In the genomic region with DNA sequence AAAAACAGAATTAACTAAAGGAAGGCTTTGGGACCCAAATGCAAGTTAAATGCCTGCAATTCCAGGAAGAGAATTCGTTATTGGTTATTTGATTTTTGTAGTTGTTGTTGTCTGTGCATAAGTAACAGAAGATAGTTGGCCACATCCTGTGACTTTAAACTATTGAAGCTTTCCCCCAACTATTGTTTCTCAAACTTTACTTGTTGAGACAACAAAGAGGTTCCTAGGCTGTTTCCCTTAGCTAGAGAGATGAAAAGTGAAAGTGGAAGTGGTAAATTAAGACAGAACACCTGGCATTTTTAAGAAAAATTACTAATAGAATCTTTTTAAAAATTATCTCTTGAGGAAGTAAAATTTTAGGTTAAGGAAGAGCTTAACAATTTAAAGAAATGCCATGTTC, we compare ENCODE assay signal across 13 cellular contexts.
DNase-seq lines count a peak whose midpoint lies in the region; ATAC-seq and TF ChIP-seq lines count a peak whose summit lies in the region.
"Had no signal": no experiment of that assay in that cellular context is flagged by ENCODE, and none has a peak within 500 bp of the region (broad histone marks: within the 10 kb centered on the region; RNA-seq: fewer than 3 reads in every experiment).

No MANE protein-coding gene starts in this region.

- H3K27ac Mint-ChIP-seq in stimulated activated memory B cell treated with anti-CD40 and anti-IgM and Interleukin-4, amounts not matched to agents 10 μg/mL and 1 μg/mL and 100 μg/mL, for 72 hours, result no peak overlapping the region
- H3K27ac Mint-ChIP-seq: CD4-positive, CD25-positive, alpha-beta regulatory T cell; immature natural killer cell had no signal

- no peaks in the 10 kb centered on the region for H3K27me3 Mint-ChIP-seq in stimulated activated memory B cell treated with anti-CD40 and anti-IgM and Interleukin-4, amounts not matched to agents 10 μg/mL and 1 μg/mL and 100 μg/mL, for 72 hours
- H3K27me3 Mint-ChIP-seq: CD4-positive, CD25-positive, alpha-beta regulatory T cell had no signal

- no peak for TF ChIP-seq CTCF in GM20000 (IDR thresholded peaks at IDR 0.05; ENCODE audit: extremely low read depth, missing control alignments)

- DNase-seq in GM20000 (ENCODE audit: low spot score), result peak; percentile 10
- DNase-seq in NCI-H1048 (lab: John Stamatoyannopoulos, UW), result no peak
- no peak for DNase-seq in GDM1 (lab: John Stamatoyannopoulos, UW)
- no peak for DNase-seq in medulla oblongata (ENCODE audit: extremely low spot score)
- DNase-seq: activated naive CD4-positive, alpha-beta T cell treated with anti-CD3 and anti-CD28 coated beads, Interleukin-2, amount 50 U/mL, for 16 hours; immature natural killer cell; NCI-H774; T-helper 1 cell had no signal

- no peaks in the 10 kb centered on the region for H3K4me1 Mint-ChIP-seq in stimulated activated memory B cell treated with anti-CD40 and anti-IgM and Interleukin-4, amounts not matched to agents 10 μg/mL and 1 μg/mL and 100 μg/mL, for 72 hours
- H3K4me1 Mint-ChIP-seq: CD4-positive, CD25-positive, alpha-beta regulatory T cell; immature natural killer cell had no signal

- H3K9me3 Mint-ChIP-seq in stimulated activated memory B cell treated with anti-CD40 and anti-IgM and Interleukin-4, amounts not matched to agents 10 μg/mL and 1 μg/mL and 100 μg/mL, for 72 hours, result no peaks in the 10 kb centered on the region

- ATAC-seq in GM18508 (IDR thresholded peaks at IDR 0.05; ENCODE audit: insufficient read depth, unreplicated experiment) (peak; percentile 91), HG02885 (IDR thresholded peaks at IDR 0.05; ENCODE audit: poor library complexity, unreplicated experiment) (peak; percentile 94), HG03521 (IDR thresholded peaks at IDR 0.05; ENCODE audit: unreplicated experiment) (peak; percentile 74)
- ATAC-seq in stimulated activated memory B cell treated with anti-CD40 and anti-IgM and Interleukin-4, amounts not matched to agents 10 μg/mL and 1 μg/mL and 100 μg/mL, for 72 hours, result no peak

- H3K36me3 Mint-ChIP-seq in stimulated activated memory B cell treated with anti-CD40 and anti-IgM and Interleukin-4, amounts not matched to agents 10 μg/mL and 1 μg/mL and 100 μg/mL, for 72 hours, result no peaks in the 10 kb centered on the region
- H3K36me3 Mint-ChIP-seq: CD4-positive, CD25-positive, alpha-beta regulatory T cell; immature natural killer cell had no signal

- no peak overlapping the region for H3K4me3 Mint-ChIP-seq in stimulated activated memory B cell treated with anti-CD40 and anti-IgM and Interleukin-4, amounts not matched to agents 10 μg/mL and 1 μg/mL and 100 μg/mL, for 72 hours
- H3K4me3 Mint-ChIP-seq: CD4-positive, CD25-positive, alpha-beta regulatory T cell; immature natural killer cell had no signal
